Comparison of ENCODE assay signal across 23 cellular contexts in genomic region chr6:126873351-126873750, GRCh38.
"Had no signal": no experiment of that assay in that cellular context is flagged by ENCODE, and none has a peak within 500 bp of the region (broad histone marks: within the 10 kb centered on the region; RNA-seq: fewer than 3 reads in every experiment).

No MANE protein-coding gene starts in this region.

- H3K9me3 ChIP-seq: esophagus muscularis mucosa, mucosa of descending colon, right lobe of liver, SK-N-SH, tibial artery had no signal

- H3K4me3 ChIP-seq: esophagus muscularis mucosa, heart right ventricle, mucosa of descending colon, right lobe of liver, smooth muscle cell, tibial artery had no signal

- H3K36me3 ChIP-seq: esophagus muscularis mucosa, heart right ventricle, right lobe of liver, tibial artery had no signal

- DNase-seq: activated CD4-positive, alpha-beta memory T cell treated with anti-CD3 and anti-CD28 coated beads, Interleukin-2, amount 10 ng/mL, durations not matched to agents 7 days and 5 days; activated CD4-positive, alpha-beta T cell treated with anti-CD3 and anti-CD28 coated beads for 36 hours; activated naive CD4-positive, alpha-beta T cell treated with anti-CD3 and anti-CD28 coated beads for 36 hours; activated naive CD8-positive, alpha-beta T cell treated with anti-CD3 and anti-CD28 coated beads, Interleukin-2, amount 50 U/mL, for 24 hours; activated T-cell treated with anti-CD3 and anti-CD28 coated beads, Interleukin-2, amount 50 U/mL, for 4 hours; aorta; effector CD8-positive, alpha-beta T cell; heart right ventricle; immature natural killer cell; left ventricle myocardium superior; mesenchymal stem cell; mucosa of descending colon; naive thymus-derived CD4-positive, alpha-beta T cell; right lobe of liver; SK-N-SH; stimulated activated naive CD8-positive, alpha-beta T cell treated with anti-CD3 and anti-CD28 coated beads, Interleukin-15, Interleukin-2, amounts not matched to agents 100 U/mL and 50 U/mL, for 24 hours; substantia nigra; tibial artery had no signal

- H3K9ac ChIP-seq: parathyroid adenoma, SK-N-SH had no signal

- H3K79me2 ChIP-seq: parathyroid adenoma had no signal

- H3K4me1 Mint-ChIP-seq: activated CD4-positive, alpha-beta memory T cell treated with anti-CD3 and anti-CD28 coated beads, Interleukin-2, amount 10 ng/mL, durations not matched to agents 7 days and 5 days; activated CD4-positive, alpha-beta T cell treated with anti-CD3 and anti-CD28 coated beads for 36 hours; activated naive CD8-positive, alpha-beta T cell treated with anti-CD3 and anti-CD28 coated beads, Interleukin-2, amount 50 U/mL, for 24 hours; immature natural killer cell; naive thymus-derived CD4-positive, alpha-beta T cell; WTC11 had no signal

- H3K36me3 Mint-ChIP-seq: immature natural killer cell; naive thymus-derived CD4-positive, alpha-beta T cell; WTC11 had no signal

- ATAC-seq: activated CD4-positive, alpha-beta T cell treated with anti-CD3 and anti-CD28 coated beads for 36 hours; activated naive CD8-positive, alpha-beta T cell treated with anti-CD3 and anti-CD28 coated beads, Interleukin-2, amount 50 U/mL, for 24 hours; activated T-cell treated with anti-CD3 and anti-CD28 coated beads, Interleukin-2, amount 50 U/mL, for 4 hours; heart right ventricle; left ventricle myocardium superior; mucosa of descending colon; naive thymus-derived CD4-positive, alpha-beta T cell; right lobe of liver; stimulated activated naive CD8-positive, alpha-beta T cell treated with anti-CD3 and anti-CD28 coated beads, Interleukin-15, Interleukin-2, amounts not matched to agents 100 U/mL and 50 U/mL, for 24 hours; WTC11 had no signal

- H3K4me2 ChIP-seq: SK-N-SH, smooth muscle cell had no signal

- H3K9me3 Mint-ChIP-seq: activated CD4-positive, alpha-beta memory T cell treated with anti-CD3 and anti-CD28 coated beads, Interleukin-2, amount 10 ng/mL, durations not matched to agents 7 days and 5 days; activated naive CD4-positive, alpha-beta T cell treated with anti-CD3 and anti-CD28 coated beads for 36 hours; activated naive CD8-positive, alpha-beta T cell treated with anti-CD3 and anti-CD28 coated beads, Interleukin-2, amount 50 U/mL, for 24 hours; activated T-cell treated with anti-CD3 and anti-CD28 coated beads, Interleukin-2, amount 50 U/mL, for 4 hours; T-helper 2 cell treated with Interferon-gamma antibody and Interleukin-4, amounts not matched to agents 5 μg/mL and 100 μg/mL, for 36 hours; WTC11 had no signal

- H3K27me3 Mint-ChIP-seq: activated CD4-positive, alpha-beta memory T cell treated with anti-CD3 and anti-CD28 coated beads, Interleukin-2, amount 10 ng/mL, durations not matched to agents 7 days and 5 days; activated CD4-positive, alpha-beta T cell treated with anti-CD3 and anti-CD28 coated beads for 36 hours; activated naive CD8-positive, alpha-beta T cell treated with anti-CD3 and anti-CD28 coated beads, Interleukin-2, amount 50 U/mL, for 24 hours had no signal

- H3K27me3 ChIP-seq: esophagus muscularis mucosa, right lobe of liver, tibial artery had no signal

- H3K4me3 Mint-ChIP-seq: activated CD4-positive, alpha-beta memory T cell treated with anti-CD3 and anti-CD28 coated beads, Interleukin-2, amount 10 ng/mL, durations not matched to agents 7 days and 5 days; activated CD4-positive, alpha-beta T cell treated with anti-CD3 and anti-CD28 coated beads for 36 hours; activated naive CD4-positive, alpha-beta T cell treated with anti-CD3 and anti-CD28 coated beads for 36 hours; activated naive CD8-positive, alpha-beta T cell treated with anti-CD3 and anti-CD28 coated beads, Interleukin-2, amount 50 U/mL, for 24 hours; activated T-cell treated with anti-CD3 and anti-CD28 coated beads, Interleukin-2, amount 50 U/mL, for 4 hours; immature natural killer cell; naive thymus-derived CD4-positive, alpha-beta T cell; T-helper 2 cell treated with Interferon-gamma antibody and Interleukin-4, amounts not matched to agents 5 μg/mL and 100 μg/mL, for 36 hours; WTC11 had no signal

- H3K27ac ChIP-seq: esophagus muscularis mucosa, heart right ventricle, parathyroid adenoma, right lobe of liver, tibial artery had no signal

- H3K4me1 ChIP-seq: esophagus muscularis mucosa, heart right ventricle, parathyroid adenoma, right lobe of liver, tibial artery had no signal

- H2AFZ ChIP-seq: parathyroid adenoma had no signal

- H3K27ac Mint-ChIP-seq: activated CD4-positive, alpha-beta memory T cell treated with anti-CD3 and anti-CD28 coated beads, Interleukin-2, amount 10 ng/mL, durations not matched to agents 7 days and 5 days; activated CD4-positive, alpha-beta T cell treated with anti-CD3 and anti-CD28 coated beads for 36 hours; activated naive CD4-positive, alpha-beta T cell treated with anti-CD3 and anti-CD28 coated beads for 36 hours; activated naive CD8-positive, alpha-beta T cell treated with anti-CD3 and anti-CD28 coated beads, Interleukin-2, amount 50 U/mL, for 24 hours; immature natural killer cell; naive thymus-derived CD4-positive, alpha-beta T cell; T-helper 2 cell treated with Interferon-gamma antibody and Interleukin-4, amounts not matched to agents 5 μg/mL and 100 μg/mL, for 36 hours; WTC11 had no signal
